In genomic region chr4:39429476-39430310, GRCh38 we compare ENCODE assay signal across 2 cellular contexts.
TF ChIP-seq lines count a peak whose summit lies in the region.

No MANE protein-coding gene starts in this region.

TF ChIP-seq in GM23338, 12 proteins besides CTCF, POLR2A, EP300 and RAD21 (continued from another document):
- no peak for TF ChIP-seq REST (IDR thresholded peaks at IDR 0.05; ENCODE audit: unreplicated experiment)
- no peak for TF ChIP-seq ETS1 (IDR thresholded peaks at IDR 0.05)

TF ChIP-seq in HepG2, 621 proteins besides CTCF, POLR2A, EP300 and RAD21 (continued from another document and continues in another):
- TF ChIP-seq ZFP91 (CRISPR knock-in tag; IDR thresholded peaks at IDR 0.05; ENCODE audit: borderline replicate concordance) (peak; percentile 60; the same call in 1 of the 2 replicates), TEF (CRISPR knock-in tag; IDR thresholded peaks at IDR 0.05) (0 out of 2 replicates have a peak, but pooled peaks have one; percentile 41), TP53 (CRISPR knock-in tag; conservative IDR thresholded peaks at IDR 0.05) (no peak), ISL2 (CRISPR knock-in tag; IDR thresholded peaks at IDR 0.05) (peak; percentile 88; the same call in 1 of the 2 replicates), RORA (CRISPR knock-in tag; IDR thresholded peaks at IDR 0.05) (no peak), SALL2 (CRISPR knock-in tag; IDR thresholded peaks at IDR 0.05) (no peak), SOX13 (IDR thresholded peaks at IDR 0.05) (no peak), SOX13 (CRISPR knock-in tag; conservative IDR thresholded peaks at IDR 0.05 in 1 of 2, IDR thresholded peaks at IDR 0.05 in 1 of 2) (peak in 1 of 2 experiments; percentile 80; a peak in 2 of 4 replicates), TOE1 (CRISPR knock-in tag; IDR thresholded peaks at IDR 0.05) (no peak; the same call in 1 of the 2 replicates), ARID5B (CRISPR knock-in tag; IDR thresholded peaks at IDR 0.05) (peak; percentile 61), USF2 (IDR thresholded peaks at IDR 0.05; ENCODE audit: low read depth, low read length) (no peak), USF2 (CRISPR knock-in tag; IDR thresholded peaks at IDR 0.05; ENCODE audit: borderline replicate concordance) (no peak), ZNF326 (CRISPR knock-in tag; IDR thresholded peaks at IDR 0.05; ENCODE audit: borderline replicate concordance) (no peak), ZNF703 (CRISPR knock-in tag; IDR thresholded peaks at IDR 0.05; ENCODE audit: borderline replicate concordance) (0 out of 2 replicates have a peak, but pooled peaks have one; percentile 65), THRA (CRISPR knock-in tag; IDR thresholded peaks at IDR 0.05; ENCODE audit: borderline replicate concordance) (peak; percentile 59; the same call in 1 of the 2 replicates), MLXIP (CRISPR knock-in tag; IDR thresholded peaks at IDR 0.05; ENCODE audit: borderline replicate concordance) (no peak), RBM22 (optimal IDR thresholded peaks at IDR 0.05; ENCODE audit: low read length) (peak; percentile 89), HNRNPLL (IDR thresholded peaks at IDR 0.05; ENCODE audit: low read depth, low read length, poor library complexity, severe bottlenecking) (no peak), ZNF468 (CRISPR knock-in tag; IDR thresholded peaks at IDR 0.05) (no peak), ZNF577 (CRISPR knock-in tag; IDR thresholded peaks at IDR 0.05; ENCODE audit: borderline replicate concordance, low read depth) (no peak), FOXC1 (CRISPR knock-in tag; IDR thresholded peaks at IDR 0.05; ENCODE audit: borderline replicate concordance) (no peak), ZNF136 (CRISPR knock-in tag; IDR thresholded peaks at IDR 0.05; ENCODE audit: low read depth) (no peak), ZBTB3 (CRISPR knock-in tag; IDR thresholded peaks at IDR 0.05; ENCODE audit: borderline replicate concordance, low read depth) (no peak), ZBTB40 (IDR thresholded peaks at IDR 0.05) (no peak), ZBTB40 (CRISPR knock-in tag; IDR thresholded peaks at IDR 0.05) (no peak), ESRRA (CRISPR knock-in tag; IDR thresholded peaks at IDR 0.05; ENCODE audit: low read depth) (peak; percentile 100), ZNF317 (CRISPR knock-in tag; IDR thresholded peaks at IDR 0.05) (no peak), KDM6A (CRISPR knock-in tag; IDR thresholded peaks at IDR 0.05; ENCODE audit: low read depth) (0 out of 2 replicates have a peak, but pooled peaks have one; percentile 50), KMT2A (CRISPR knock-in tag; IDR thresholded peaks at IDR 0.05) (0 out of 2 replicates have a peak, but pooled peaks have one; percentile 30), ARID3A (IDR thresholded peaks at IDR 0.05; ENCODE audit: low read depth, low read length) (0 out of 2 replicates have a peak, but pooled peaks have one; percentile 40)
